In the genomic region with DNA sequence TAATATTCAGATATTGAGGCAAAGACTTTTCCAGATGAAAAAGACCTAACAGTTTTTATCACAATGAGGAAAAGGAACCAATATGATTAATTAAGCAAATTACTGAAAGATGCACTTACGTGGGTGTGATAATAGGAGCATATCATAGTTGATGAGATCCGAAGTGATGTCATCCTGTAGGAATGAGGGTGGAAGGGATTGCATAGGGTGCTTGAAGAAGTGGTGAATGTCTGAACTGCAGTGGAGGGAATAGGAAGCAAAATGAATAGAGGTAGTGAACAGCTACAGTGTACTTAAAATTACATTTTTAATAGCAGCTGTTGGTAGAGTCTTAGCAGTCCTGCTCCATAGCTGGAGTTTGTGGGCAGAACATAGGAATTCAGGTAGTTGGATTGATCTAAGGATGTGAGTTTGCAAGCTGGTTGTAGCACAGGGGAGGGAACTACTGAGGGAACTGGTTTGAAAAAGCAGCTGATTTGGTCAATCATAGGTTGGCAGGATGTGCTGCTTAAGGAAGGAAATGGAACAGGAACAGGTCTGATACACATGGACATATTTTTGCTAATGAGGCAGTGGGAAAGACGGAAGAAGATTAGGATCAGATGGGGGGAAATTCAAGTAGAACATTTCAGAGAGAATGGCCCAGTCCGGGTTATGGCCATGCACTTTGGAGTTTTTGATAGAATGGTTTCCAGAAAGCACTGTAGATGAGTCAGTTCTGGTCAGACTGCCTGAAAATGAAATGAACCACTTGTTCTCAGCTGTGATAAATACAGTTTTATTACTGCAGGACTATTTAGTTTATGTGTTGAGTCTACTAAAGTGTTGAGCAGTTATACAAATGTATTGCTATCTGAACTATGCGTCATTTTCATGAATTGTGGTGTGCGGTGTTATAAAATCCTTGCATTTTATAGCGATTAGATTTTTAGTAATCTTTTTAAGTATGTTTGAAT, we compare ENCODE assay signal across 27 cellular contexts.
DNase-seq lines count a peak whose midpoint lies in the region; ATAC-seq, FAIRE-seq and TF ChIP-seq lines count a peak whose summit lies in the region.
"Had no signal": no experiment of that assay in that cellular context is flagged by ENCODE, and none has a peak within 500 bp of the region (broad histone marks: within the 10 kb centered on the region; RNA-seq: fewer than 3 reads in every experiment).

No MANE protein-coding gene starts in this region.

- intact Hi-C loops in MCF 10A (cut with micrococcal nuclease), result loop anchor here (5.0 kb wide), 1 partner anchor 35 kb away; no protein-coding TSS in a partner anchor
- intact Hi-C loops in mammary epithelial cell (cut with micrococcal nuclease), result no loop called here
- intact Hi-C loops in activated CD4-positive, alpha-beta T cell treated with anti-CD3 and anti-CD28 coated beads for 36 hours (cut with DNase I, micrococcal nuclease), result no loop called here

- H3K27ac ChIP-seq in mammary epithelial cell (ENCODE audit: insufficient read depth, low read depth, low read length) (no peak overlapping the region), astrocyte (ENCODE audit: low read depth, low read length) (no peak overlapping the region), upper lobe of left lung (no peak overlapping the region)
- H3K27ac ChIP-seq: vagina had no signal

- no peak overlapping the region for H3K4me2 ChIP-seq in mammary epithelial cell (ENCODE audit: insufficient read depth, low read depth, low read length)
- H3K4me2 ChIP-seq in astrocyte (ENCODE audit: low read length), result no peak overlapping the region

- H3K9me3 ChIP-seq in mammary epithelial cell (replicated peaks; ENCODE audit: insufficient read depth, low read length) (no peaks in the 10 kb centered on the region), astrocyte (ENCODE audit: insufficient read depth, low read depth, low read length) (no peaks in the 10 kb centered on the region), upper lobe of left lung (no peaks in the 10 kb centered on the region)
- H3K9me3 ChIP-seq: vagina had no signal

- H3K9me3 Mint-ChIP-seq in MCF 10A (ENCODE audit: unreplicated experiment) (no peaks in the 10 kb centered on the region), astrocyte (ENCODE audit: unreplicated experiment) (no peaks in the 10 kb centered on the region)
- no peaks in the 10 kb centered on the region for H3K9me3 Mint-ChIP-seq in activated CD4-positive, alpha-beta T cell treated with anti-CD3 and anti-CD28 coated beads for 36 hours (ENCODE audit: low read depth)
- H3K9me3 Mint-ChIP-seq in T-helper 2 cell treated with Interferon-gamma antibody and Interleukin-4, amounts not matched to agents 5 μg/mL and 100 μg/mL, for 36 hours, result no peaks in the 10 kb centered on the region
- H3K9me3 Mint-ChIP-seq: activated CD8-positive, alpha-beta T cell treated with anti-CD3 and anti-CD28 coated beads for 36 hours; activated T-cell treated with anti-CD3 and anti-CD28 coated beads, Interleukin-2, amount 50 U/mL, for 24 hours; nephron progenitor cell; stimulated activated naive CD8-positive, alpha-beta T cell treated with anti-CD3 and anti-CD28 coated beads, Interleukin-15, amount 100 ng/mL, for 72 hours had no signal

- WGBS in mammary epithelial cell (ENCODE audit: low coverage, missing lambda C conversion rate), result 72% methylated on average over 7 of the region's 7 CpGs
- WGBS in upper lobe of left lung, 2 donors, result 66 to 70% methylated on average over 7 of the region's 7 CpGs

- H3K27me3 Mint-ChIP-seq in MCF 10A (ENCODE audit: insufficient read depth, unreplicated experiment), result no peaks in the 10 kb centered on the region
- H3K27me3 Mint-ChIP-seq in astrocyte (ENCODE audit: low read depth, unreplicated experiment), result no peaks in the 10 kb centered on the region
- peaks cover 3% of the 10 kb centered on the region for H3K27me3 Mint-ChIP-seq in activated CD4-positive, alpha-beta T cell treated with anti-CD3 and anti-CD28 coated beads for 36 hours
- H3K27me3 Mint-ChIP-seq in T-helper 2 cell treated with Interferon-gamma antibody and Interleukin-4, amounts not matched to agents 5 μg/mL and 100 μg/mL, for 36 hours (ENCODE audit: low read depth), result no peaks in the 10 kb centered on the region
- H3K27me3 Mint-ChIP-seq: activated T-cell treated with anti-CD3 and anti-CD28 coated beads, Interleukin-2, amount 50 U/mL, for 24 hours; progenitor cell of endocrine pancreas; stimulated activated naive CD8-positive, alpha-beta T cell treated with anti-CD3 and anti-CD28 coated beads, Interleukin-15, amount 100 ng/mL, for 72 hours had no signal

- DNase-seq in MCF 10A (ENCODE audit: unreplicated experiment) (peak; percentile 42), mammary epithelial cell (no peak), astrocyte (ENCODE audit: low read depth) (no peak), iPS-NIHi11 (ENCODE audit: low spot score) (peak; percentile 30), upper lobe of left lung (no peak), EL (no peak)
- no peak for DNase-seq in activated CD4-positive, alpha-beta T cell treated with anti-CD3 and anti-CD28 coated beads for 36 hours
- DNase-seq in T-helper 2 cell treated with Interferon-gamma antibody and Interleukin-4, amounts not matched to agents 5 μg/mL and 100 μg/mL, for 36 hours (ENCODE audit: low spot score), result no peak
- DNase-seq: activated CD8-positive, alpha-beta T cell treated with anti-CD3 and anti-CD28 coated beads for 36 hours; activated naive CD4-positive, alpha-beta T cell treated with Interleukin-2 at 50 U/mL for 16 hours; activated T-cell treated with anti-CD3 and anti-CD28 coated beads, Interleukin-2, amount 50 U/mL, for 24 hours; aorta; C1 segment of cervical spinal cord; effector memory CD4-positive, alpha-beta T cell; MV-4-11; NCI-H1930; NCI-H510A; nephron progenitor cell; SHP77 treated with DMSO at 0.1 percent for 48 hours; stimulated activated CD4-positive, alpha-beta T cell treated with anti-CD3 and anti-CD28 coated beads, Interleukin-4, amount 100 ng/mL, for 1 hour; stimulated activated naive CD8-positive, alpha-beta T cell treated with anti-CD3 and anti-CD28 coated beads, Interleukin-15, amount 100 ng/mL, for 72 hours; T-helper 1 cell had no signal

- no peak overlapping the region for H3K4me3 ChIP-seq in mammary epithelial cell (replicated peaks in 1 of 3; ENCODE audit: insufficient read depth in 1 of 3, low read depth in 2 of 3, low read length in 3 of 3)
- no peak overlapping the region for H3K4me3 ChIP-seq in astrocyte (ENCODE audit: insufficient read depth, low read depth, low read length)
- no peak overlapping the region for H3K4me3 ChIP-seq in upper lobe of left lung
- H3K4me3 ChIP-seq: K562, vagina had no signal

- H3K79me2 ChIP-seq in mammary epithelial cell (ENCODE audit: insufficient read depth, low read length) (no peaks in the 10 kb centered on the region), astrocyte (ENCODE audit: insufficient read depth, low read length) (no peaks in the 10 kb centered on the region)

- no peak for TF ChIP-seq POLR2A in upper lobe of left lung (IDR thresholded peaks at IDR 0.05)

- ATAC-seq in upper lobe of left lung (ENCODE audit: low FRiP score in 2 of 2), result peak; percentile 12 to 34
- ATAC-seq in activated CD4-positive, alpha-beta T cell treated with anti-CD3 and anti-CD28 coated beads for 36 hours, result no peak
- ATAC-seq: activated CD8-positive, alpha-beta T cell treated with anti-CD3 and anti-CD28 coated beads for 36 hours; K562; stimulated activated naive CD8-positive, alpha-beta T cell treated with anti-CD3 and anti-CD28 coated beads, Interleukin-15, amount 100 ng/mL, for 72 hours had no signal

- no peaks in the 10 kb centered on the region for H3K36me3 ChIP-seq in mammary epithelial cell (ENCODE audit: insufficient read depth, low read length)
- no peaks in the 10 kb centered on the region for H3K36me3 ChIP-seq in astrocyte (ENCODE audit: insufficient read depth, low read length)
- no peaks in the 10 kb centered on the region for H3K36me3 ChIP-seq in upper lobe of left lung
- H3K36me3 ChIP-seq: vagina had no signal

- TF ChIP-seq EP300 in upper lobe of left lung (IDR thresholded peaks at IDR 0.05), result no peak

- H3K4me3 Mint-ChIP-seq in MCF 10A (ENCODE audit: unreplicated experiment) (no peak overlapping the region), astrocyte (ENCODE audit: unreplicated experiment) (no peak overlapping the region)
- H3K4me3 Mint-ChIP-seq in activated CD4-positive, alpha-beta T cell treated with anti-CD3 and anti-CD28 coated beads for 36 hours, result no peak overlapping the region
- no peak overlapping the region for H3K4me3 Mint-ChIP-seq in T-helper 2 cell treated with Interferon-gamma antibody and Interleukin-4, amounts not matched to agents 5 μg/mL and 100 μg/mL, for 36 hours
- H3K4me3 Mint-ChIP-seq: activated CD8-positive, alpha-beta T cell treated with anti-CD3 and anti-CD28 coated beads for 36 hours; activated T-cell treated with anti-CD3 and anti-CD28 coated beads, Interleukin-2, amount 50 U/mL, for 24 hours; nephron progenitor cell; stimulated activated naive CD8-positive, alpha-beta T cell treated with anti-CD3 and anti-CD28 coated beads, Interleukin-15, amount 100 ng/mL, for 72 hours had no signal

- H3K9ac ChIP-seq in mammary epithelial cell (ENCODE audit: insufficient read depth, low read length), result no peak overlapping the region
- no peak overlapping the region for H3K9ac ChIP-seq in astrocyte (ENCODE audit: low read length)

- BruUV-seq in MCF 10A (replicated peaks; lab: Mats Ljungman, UMichigan) (no TSS peak), mammary epithelial cell (replicated peaks; lab: Mats Ljungman, UMichigan) (no TSS peak)

- no peaks in the 10 kb centered on the region for H3K36me3 Mint-ChIP-seq in MCF 10A (ENCODE audit: insufficient read depth, unreplicated experiment)
- no peaks in the 10 kb centered on the region for H3K36me3 Mint-ChIP-seq in astrocyte (ENCODE audit: low read depth, unreplicated experiment)
- H3K36me3 Mint-ChIP-seq in activated CD4-positive, alpha-beta T cell treated with anti-CD3 and anti-CD28 coated beads for 36 hours (ENCODE audit: low read depth), result no peaks in the 10 kb centered on the region
- H3K36me3 Mint-ChIP-seq in T-helper 2 cell treated with Interferon-gamma antibody and Interleukin-4, amounts not matched to agents 5 μg/mL and 100 μg/mL, for 36 hours (ENCODE audit: low read depth), result no peaks in the 10 kb centered on the region

- H3K4me1 ChIP-seq in mammary epithelial cell (ENCODE audit: insufficient read depth, low read length) (no peaks in the 10 kb centered on the region), astrocyte (ENCODE audit: insufficient read depth, low read length) (no peaks in the 10 kb centered on the region), upper lobe of left lung (no peaks in the 10 kb centered on the region)
- H3K4me1 ChIP-seq: vagina had no signal

- TF ChIP-seq CTCF in MCF 10A (IDR thresholded peaks at IDR 0.05; ENCODE audit: unreplicated experiment) (no peak), mammary epithelial cell (conservative IDR thresholded peaks at IDR 0.05 in 1 of 2, IDR thresholded peaks at IDR 0.05 in 1 of 2; ENCODE audit: extremely low read depth in 1 of 2, insufficient read depth in 1 of 2, low read depth in 1 of 2, low read length in 2 of 2) (no peak), astrocyte (IDR thresholded peaks at IDR 0.05; ENCODE audit: insufficient read depth, low read depth, low read length) (no peak), upper lobe of left lung (IDR thresholded peaks at IDR 0.05) (no peak)

- CTCF ChIA-PET in MCF 10A (lab: Yijun Ruan, JAX), result interaction anchor here (0.5 to 2.1 kb wide), 5 partner anchors 11 to 458 kb away, joined by 3 to 9 read pairs (median 3); no protein-coding TSS in a partner anchor
- CTCF ChIA-PET in mammary epithelial cell (lab: Charles Lee; ENCODE audit: low non-redundant PET), result no interaction called here
- CTCF ChIA-PET in activated CD4-positive, alpha-beta T cell treated with anti-CD3 and anti-CD28 coated beads for 36 hours (lab: Charles Lee), result no interaction called here

- in situ Hi-C loops in mammary epithelial cell (cut with MboI; ENCODE audit: low sequenced_read_pairs in 2 of 2), result no loop called here

- FAIRE-seq in astrocyte (lab: Jason Lieb, UNC), result no peak
- FAIRE-seq: GM12892, islet of Langerhans, K562 had no signal

- dilution Hi-C loops in mammary epithelial cell (cut with HindIII; ENCODE audit: low sequenced_read_pairs), result no loop called here

- no peaks in the 10 kb centered on the region for H4K20me1 ChIP-seq in mammary epithelial cell (ENCODE audit: insufficient read depth, low read length)
- H4K20me1 ChIP-seq in astrocyte (ENCODE audit: insufficient read depth, low read length), result no peaks in the 10 kb centered on the region

- H3K27ac Mint-ChIP-seq in MCF 10A (ENCODE audit: low read depth, unreplicated experiment), result no peak overlapping the region
- H3K27ac Mint-ChIP-seq in astrocyte (ENCODE audit: unreplicated experiment), result peak overlapping the region; percentile 22
- no peak overlapping the region for H3K27ac Mint-ChIP-seq in activated CD4-positive, alpha-beta T cell treated with anti-CD3 and anti-CD28 coated beads for 36 hours
- no peak overlapping the region for H3K27ac Mint-ChIP-seq in T-helper 2 cell treated with Interferon-gamma antibody and Interleukin-4, amounts not matched to agents 5 μg/mL and 100 μg/mL, for 36 hours
- H3K27ac Mint-ChIP-seq: activated CD8-positive, alpha-beta T cell treated with anti-CD3 and anti-CD28 coated beads for 36 hours; activated T-cell treated with anti-CD3 and anti-CD28 coated beads, Interleukin-2, amount 50 U/mL, for 24 hours; nephron progenitor cell; progenitor cell of endocrine pancreas; stimulated activated naive CD8-positive, alpha-beta T cell treated with anti-CD3 and anti-CD28 coated beads, Interleukin-15, amount 100 ng/mL, for 72 hours had no signal

- H3K4me1 Mint-ChIP-seq in MCF 10A (ENCODE audit: insufficient read depth, unreplicated experiment) (peaks cover 9% of the 10 kb centered on the region), astrocyte (ENCODE audit: low read depth, unreplicated experiment) (peaks cover 9% of the 10 kb centered on the region)
- no peaks in the 10 kb centered on the region for H3K4me1 Mint-ChIP-seq in activated CD4-positive, alpha-beta T cell treated with anti-CD3 and anti-CD28 coated beads for 36 hours
- H3K4me1 Mint-ChIP-seq in T-helper 2 cell treated with Interferon-gamma antibody and Interleukin-4, amounts not matched to agents 5 μg/mL and 100 μg/mL, for 36 hours (ENCODE audit: low read depth), result no peaks in the 10 kb centered on the region
- H3K4me1 Mint-ChIP-seq: nephron progenitor cell; stimulated activated naive CD8-positive, alpha-beta T cell treated with anti-CD3 and anti-CD28 coated beads, Interleukin-15, amount 100 ng/mL, for 72 hours had no signal

- POLR2A ChIA-PET in MCF 10A (lab: Yijun Ruan, JAX), result interaction anchor here (1.8 to 2.2 kb wide), 3 partner anchors 10 to 16 kb away, joined by 4 to 12 read pairs (median 7); no protein-coding TSS in a partner anchor
- POLR2A ChIA-PET in activated CD4-positive, alpha-beta T cell treated with anti-CD3 and anti-CD28 coated beads for 36 hours (lab: Charles Lee), result no interaction called here

- no peak overlapping the region for H2AFZ ChIP-seq in mammary epithelial cell (ENCODE audit: low read depth, low read length)
- H2AFZ ChIP-seq in astrocyte (ENCODE audit: low read depth, low read length), result no peak overlapping the region

- no peaks in the 10 kb centered on the region for H3K27me3 ChIP-seq in mammary epithelial cell (ENCODE audit: insufficient read depth, low read length)
- no peaks in the 10 kb centered on the region for H3K27me3 ChIP-seq in astrocyte (ENCODE audit: insufficient read depth, low read length)
- no peaks in the 10 kb centered on the region for H3K27me3 ChIP-seq in upper lobe of left lung
- H3K27me3 ChIP-seq: vagina had no signal

Comparison
In these comparisons a context has a peak if more than half of its experiments do, and no peak if none do; other contexts are left out.
1. DNase-seq: peak in MCF 10A (single experiment) and iPS-NIHi11 (single experiment); none in mammary epithelial cell (single experiment), astrocyte (single experiment), upper lobe of left lung (0 of 2), activated CD4-positive, alpha-beta T cell treated with anti-CD3 and anti-CD28 coated beads for 36 hours (single experiment), EL (single experiment) and T-helper 2 cell treated with Interferon-gamma antibody and Interleukin-4, amounts not matched to agents 5 μg/mL and 100 μg/mL, for 36 hours (single experiment).